In genomic region chr3:1394188-1394587, GRCh38 we compare ENCODE assay signal across 37 cellular contexts.
"Had no signal": no experiment of that assay in that cellular context is flagged by ENCODE, and none has a peak within 500 bp of the region (broad histone marks: within the 10 kb centered on the region; RNA-seq: fewer than 3 reads in every experiment).

No MANE protein-coding gene starts in this region.

- H3K9me3 ChIP-seq: adrenal gland, body of pancreas, breast epithelium had no signal

- H3K36me3 ChIP-seq: adrenal gland, breast epithelium had no signal

- H3K4me3 ChIP-seq: adrenal gland, body of pancreas, breast epithelium had no signal

- FAIRE-seq: astrocyte, RCC 7860 had no signal

- H3K27ac ChIP-seq: adrenal gland, body of pancreas, breast epithelium, KMS-11, RWPE1, VCaP had no signal

- DNase-seq: activated B cell treated with CpG ODN at 0.5 μM for 24 hours; activated CD4-positive, alpha-beta memory T cell treated with anti-CD3 and anti-CD28 coated beads for 36 hours; activated CD4-positive, alpha-beta T cell treated with anti-CD3 and anti-CD28 coated beads for 4 hours; activated CD4-positive, alpha-beta T cell treated with anti-CD3 and anti-CD28 coated beads, Interleukin-2, amount 50 U/mL, for 1 hour; activated CD4-positive, CD25-positive, alpha-beta regulatory T cell treated with anti-CD3 and anti-CD28 coated beads, Interleukin-2, amount 50 U/mL, for 72 hours; activated CD8-positive, alpha-beta memory T cell treated with anti-CD3 and anti-CD28 coated beads, Interleukin-2, amount 50 U/mL, for 4 hours; activated gamma-delta T cell treated with Interleukin-2 at 50 U/mL for 16 hours; activated naive CD4-positive, alpha-beta T cell treated with anti-CD3 and anti-CD28 coated beads for 36 hours; activated T-cell treated with anti-CD3 and anti-CD28 coated beads for 4 hours; activated T-cell treated with anti-CD3 and anti-CD28 coated beads, Interleukin-2, amount 50 U/mL, for 4 hours; adrenal gland; body of pancreas; MM.1S; MV-4-11; NCI-H1092; NCI-H146; NCI-H187; NCI-H2029 treated with DMSO at 0.1 percent for 48 hours; NCI-H2107; NCI-H2171; NCI-H510A; NCI-H526; NCI-H748 treated with DMSO at 0.1 percent for 48 hours; NK-92 treated with Interleukin-12 subunit alpha and Interleukin-12 subunit beta, amount 100 ng/mL, for 24 hours; PC-3; SW 1271; T-helper 1 cell; T-helper 2 cell; T-helper 9 cell had no signal

- ATAC-seq: activated naive CD4-positive, alpha-beta T cell treated with anti-CD3 and anti-CD28 coated beads, Interleukin-2, amount 50 U/mL, for 72 hours; activated T-cell treated with anti-CD3 and anti-CD28 coated beads, Interleukin-2, amount 50 U/mL, for 4 hours; body of pancreas; PC-3; Right ventricle myocardium inferior had no signal

- H3K9ac ChIP-seq: KMS-11 had no signal

- H3K4me1 ChIP-seq: adrenal gland, body of pancreas, breast epithelium had no signal
